In the genomic region with DNA sequence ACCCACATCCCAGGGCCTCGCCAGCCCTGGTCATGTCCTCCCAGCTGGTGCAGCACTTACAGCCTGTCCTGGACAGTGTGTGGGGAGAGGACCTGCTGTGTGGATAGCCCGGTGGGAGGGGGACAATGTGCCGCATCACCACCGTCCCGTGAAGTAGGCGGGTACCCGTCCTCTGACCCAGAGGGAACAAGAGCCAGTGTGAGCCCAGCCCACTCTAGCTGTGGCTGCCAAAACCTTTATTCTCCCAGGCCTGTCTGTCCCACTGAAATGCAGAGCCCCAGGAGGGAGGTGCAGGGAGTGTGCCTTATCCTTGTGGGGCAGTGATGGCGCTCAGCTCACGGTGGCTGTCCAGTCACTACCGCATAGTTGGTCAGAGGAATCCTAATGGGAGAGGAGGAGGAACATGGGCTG, we compare ENCODE assay signal across 13 cellular contexts. TPM values are rescaled to one million over a fixed set of nuclear protein-coding genes. Genes with fewer than 3 reads are reported as not detected.
DNase-seq lines count a peak whose midpoint lies in the region; ATAC-seq, FAIRE-seq and TF ChIP-seq lines count a peak whose summit lies in the region.
"Had no signal": no experiment of that assay in that cellular context is flagged by ENCODE, and none has a peak within 500 bp of the region (broad histone marks: within the 10 kb centered on the region; RNA-seq: fewer than 3 reads in every experiment).

No MANE protein-coding gene starts in this region.

- peaks cover 24% of the 10 kb centered on the region for H3K36me3 Mint-ChIP-seq in nephron (ENCODE audit: low read depth)

- peaks cover 14% of the 10 kb centered on the region for H3K4me1 Mint-ChIP-seq in nephron

- peaks cover 3% of the 10 kb centered on the region for H3K9me3 Mint-ChIP-seq in nephron

- H3K4me1 ChIP-seq in BLaER1 (peaks cover 16% of the 10 kb centered on the region), HEK293 (ENCODE audit: control insufficient read depth, insufficient read depth, low read length) (0 out of 2 replicates have a peak, but pooled peaks cover 2% of the 10 kb centered on the region), GM12878 (ENCODE audit: control insufficient read depth, insufficient read depth, low read length) (peaks cover 7% of the 10 kb centered on the region), uterus (no peaks in the 10 kb centered on the region)

- H3K4me2 ChIP-seq in BLaER1 (peak overlapping the region; percentile 93), GM12878 (ENCODE audit: control insufficient read depth, insufficient read depth) (peak overlapping the region; percentile 96; the same call in 1 of the 2 replicates)

- no peak overlapping the region for H3K27ac Mint-ChIP-seq in nephron

- H3K4me3 ChIP-seq in BLaER1 (no peak overlapping the region), HEK293 (ENCODE audit: low read depth, low read length) (no peak overlapping the region), GM12878 (no peak overlapping the region), uterus (no peak overlapping the region)

- intact Hi-C loops in GM12878 (cut with micrococcal nuclease; ENCODE audit: unreplicated experiment) (no loop called here), uterus (cut with DNase I; ENCODE audit: low total_unique reads) (no loop called here)

- RAD21 ChIA-PET in GM12878 (lab: Charles Lee; ENCODE audit: unreplicated experiment), result interaction anchor here (0.6 kb wide), 1 partner anchor 619 kb away, joined by 3 read pairs; no protein-coding TSS in a partner anchor

- TF ChIP-seq RAD21 in GM12878 (IDR thresholded peaks at IDR 0.05; ENCODE audit: insufficient read depth, low read depth, low read length), result no peak

- peak overlapping the region; percentile 81; the same call in 1 of the 2 replicates for H3K9ac ChIP-seq in BLaER1
- no peak overlapping the region for H3K9ac ChIP-seq in GM12878 (ENCODE audit: control insufficient read depth, insufficient read depth, low read length)

- H2AFZ ChIP-seq in GM12878 (ENCODE audit: control insufficient read depth, low read depth, low read length), result no peak overlapping the region

- SMC1A ChIA-PET in GM12878 (lab: Charles Lee; ENCODE audit: uncharacterized antibody, unreplicated experiment), result interaction anchor here (1.0 kb wide), 1 partner anchor 172 kb away, joined by 3 read pairs; no protein-coding TSS in a partner anchor

- ATAC-seq in GM12878, result no peak
- ATAC-seq in GM19324 (IDR thresholded peaks at IDR 0.05; ENCODE audit: low FRiP score, unreplicated experiment), result no peak
- ATAC-seq in GM18519 (IDR thresholded peaks at IDR 0.05; ENCODE audit: low FRiP score, unreplicated experiment), result no peak
- no peak for ATAC-seq in HG02970 (IDR thresholded peaks at IDR 0.05; ENCODE audit: low FRiP score, unreplicated experiment)
- ATAC-seq: left cardiac atrium had no signal

- H3K27ac ChIP-seq in BLaER1 (no peak overlapping the region), HEK293 (ENCODE audit: extremely low read depth, low read depth, low read length) (no peak overlapping the region), GM12878 (ENCODE audit: control insufficient read depth, insufficient read depth) (no peak overlapping the region), uterus (no peak overlapping the region)
- H3K27ac ChIP-seq: thyroid gland had no signal

- H3K27me3 Mint-ChIP-seq in nephron (ENCODE audit: low read depth), result no peaks in the 10 kb centered on the region

- H3K27me3 ChIP-seq in BLaER1 (no peaks in the 10 kb centered on the region), GM12878 (replicated peaks in 1 of 2; ENCODE audit: control insufficient read depth in 2 of 2, insufficient read depth in 2 of 2, low read length in 1 of 2) (no peaks in the 10 kb centered on the region), uterus (no peaks in the 10 kb centered on the region)
- H3K27me3 ChIP-seq: thyroid gland had no signal

- no peak for TF ChIP-seq EP300 in GM12878 (IDR thresholded peaks at IDR 0.05; ENCODE audit: borderline replicate concordance in 1 of 2, control insufficient read depth in 1 of 2, low read depth in 2 of 2, low read length in 2 of 2)

- no TSS peak for BruUV-seq in GM12878 (replicated peaks; lab: Mats Ljungman, UMichigan)

- in situ Hi-C loops in GM12878 (cut with MboI), result no loop called here

- H3K4me3 Mint-ChIP-seq in nephron, result peak overlapping the region; percentile 86 to 94 (median 90)

- H4K20me1 ChIP-seq in BLaER1, result peaks cover 24% of the 10 kb centered on the region; the same call in 1 of the 2 replicates
- no peaks in the 10 kb centered on the region for H4K20me1 ChIP-seq in GM12878 (ENCODE audit: control insufficient read depth, insufficient read depth)

- no peak for TF ChIP-seq POLR2A in GM12878 (IDR thresholded peaks at IDR 0.05; ENCODE audit: low read depth, low read length)
- no peak for TF ChIP-seq POLR2A in uterus (IDR thresholded peaks at IDR 0.05)

- no peak for TF ChIP-seq CTCF in HEK293 (tag by site-specific recombination; IDR thresholded peaks at IDR 0.05)
- TF ChIP-seq CTCF in GM12878 (IDR thresholded peaks at IDR 0.05 in 2 of 3, conservative IDR thresholded peaks at IDR 0.05 in 1 of 3; ENCODE audit: control insufficient read depth in 2 of 3, extremely low read depth in 1 of 3, insufficient read depth in 1 of 3, low read depth in 3 of 3, low read length in 3 of 3), result no peak
- no peak for TF ChIP-seq CTCF in nephron (IDR thresholded peaks at IDR 0.05; ENCODE audit: unreplicated experiment in 3 of 3)
- TF ChIP-seq CTCF in uterus (IDR thresholded peaks at IDR 0.05), result no peak

- POLR2A ChIA-PET in HEK293 (lab: Yijun Ruan, JAX) (no interaction called here), GM12878 (lab: Charles Lee) (interaction anchor here (0.6 to 1.4 kb wide), 3 partner anchors 9 to 33 kb away, joined by 3 to 8 read pairs (median 4); no protein-coding TSS in a partner anchor)

- DNase-seq in GM12878 (ENCODE audit: low read depth, low spot score) (no peak), uterus (no peak)
- DNase-seq: central memory CD4-positive, alpha-beta T cell; DMS79 treated with DMSO at 0.1 percent for 48 hours; left cardiac atrium; NCI-H1436 treated with DMSO at 0.1 percent for 48 hours; thyroid gland had no signal

- no peak for FAIRE-seq in GM12878 (lab: Jason Lieb, UNC)

- CTCF ChIA-PET in HEK293 (lab: Yijun Ruan, JAX) (interaction anchor here (0.9 kb wide), 1 partner anchor 16 kb away, joined by 4 read pairs; no protein-coding TSS in a partner anchor), GM12878 (lab: Yijun Ruan, JAX) (interaction anchor here (0.7 to 1.6 kb wide), 2 partner anchors 11 to 49 kb away, joined by 3 to 5 read pairs; no protein-coding TSS in a partner anchor)

- H3K36me3 ChIP-seq in BLaER1 (peaks cover 27% of the 10 kb centered on the region), HEK293 (ENCODE audit: control insufficient read depth in 2 of 2, insufficient read depth in 1 of 2, low read length in 2 of 2) (peaks cover 5 to 39% of the 10 kb centered on the region in 2 experiments; a peak in 2 of 3 replicates), GM12878 (ENCODE audit: control insufficient read depth in 2 of 2, insufficient read depth in 2 of 2, low read length in 1 of 2) (no peaks in the 10 kb centered on the region; a peak in 1 of 4 replicates), uterus (no peaks in the 10 kb centered on the region)

- 92% methylated on average over 10 of the region's 10 CpGs for WGBS in GM12878 (ENCODE audit: insufficient coverage, insufficient replicate concordance, low lambda C conversion rate, missing lambda C conversion rate)

- peaks cover under 1% of the 10 kb centered on the region; the same call in 1 of the 2 replicates for H3K9me3 ChIP-seq in BLaER1
- H3K9me3 ChIP-seq in HEK293 (ENCODE audit: control insufficient read depth, insufficient read depth, low read depth, low read length), result no peaks in the 10 kb centered on the region
- no peaks in the 10 kb centered on the region for H3K9me3 ChIP-seq in GM12878 (replicated peaks; ENCODE audit: control insufficient read depth, insufficient read depth, low read length)
- H3K9me3 ChIP-seq in uterus, result no peaks in the 10 kb centered on the region
- H3K9me3 ChIP-seq: thyroid gland had no signal

- H3K79me2 ChIP-seq in GM12878 (ENCODE audit: control insufficient read depth, insufficient read depth, low read length), result no peaks in the 10 kb centered on the region; the same call in 1 of the 2 replicates

RNA-seq across cellular contexts. Expression of a gene that starts 1.7 kb away (rescaled TPM):
- 5.9 and 7.2 TPM in 2 replicates for total RNA-seq in GM12878 (2013; cell fraction: nucleolus; rRNA removed)
- total RNA-seq in GM12878 (2014; rRNA removed), result 3.3 and 3.7 TPM in 2 replicates
- total RNA-seq in GM12878 (2014; rRNA removed; fragmentation: Illumina TruSeq; extraction: Trizol), result 3.8 and 4.5 TPM in 2 replicates
- 7.5 and 10.9 TPM in 2 replicates for total RNA-seq in GM12878 (2021)
- polyA plus RNA-seq in GM12878 (2011; ENCODE audit: low read depth), result 1.2 TPM
- polyA plus RNA-seq in GM12878 (2011; rRNA removed), result 2.3 and 3.2 TPM in 2 replicates
- polyA plus RNA-seq in GM12878 (2011; cell fraction: cytosol; rRNA removed), result 1.6 and 2.6 TPM in 2 replicates
- 1.6 and 3.7 TPM in 2 replicates for polyA plus RNA-seq in GM12878 (2011; cell fraction: nucleus; rRNA removed)
- 2.7 TPM in 2 replicates for polyA plus RNA-seq in GM12878 (2012)
- 6.8 and 12.5 TPM in 2 replicates for polyA plus RNA-seq in GM12878 (2014; fragmentation: Illumina TruSeq; extraction: Trizol)
- polyA plus RNA-seq in GM12878 (2014; fragmentation: Nextera tagmentation; extraction: Ambion mirVana), result 1 to 10 TPM; 1.6 to 2.1 TPM
- 3.8 and 4.2 TPM in 2 replicates for polyA plus RNA-seq in GM12878 (2014; rRNA removed)
- polyA plus RNA-seq in GM12878 (2016; fragmentation: Nextera tagmentation; extraction: Ambion mirVana), result 1 to 10 TPM; 2.0 to 7.4 TPM
- polyA minus RNA-seq in GM12878 (2011; rRNA and poly(A)+ RNA removed), result 2.2 and 3.9 TPM in 2 replicates
- polyA minus RNA-seq in GM12878 (2011; cell fraction: cytosol; rRNA and poly(A)+ RNA removed), result 0.67 and 1.5 TPM in 2 replicates
- 1.9 and 2.1 TPM in 2 replicates for polyA minus RNA-seq in GM12878 (2011; cell fraction: nucleus; rRNA and poly(A)+ RNA removed)
- 10 to 100 TPM; 12.6 to 41.8 (median 27.6) TPM for total RNA-seq in uterus

RNA-seq across cellular contexts. Expression of a gene that starts 33.6 kb away (rescaled TPM):
- 42.5 and 46.3 TPM in 2 replicates for total RNA-seq in GM12878 (2013; cell fraction: nucleolus; rRNA removed)
- total RNA-seq in GM12878 (2014; rRNA removed), result 6.4 and 8.7 TPM in 2 replicates
- total RNA-seq in GM12878 (2014; rRNA removed; fragmentation: Illumina TruSeq; extraction: Trizol), result 4.1 and 4.5 TPM in 2 replicates
- total RNA-seq in GM12878 (2021), result 11.1 and 15.1 TPM in 2 replicates
- 2.2 TPM for polyA plus RNA-seq in GM12878 (2011; ENCODE audit: low read depth)
- polyA plus RNA-seq in GM12878 (2011; rRNA removed), result 2.9 and 4.7 TPM in 2 replicates
- polyA plus RNA-seq in GM12878 (2011; cell fraction: cytosol; rRNA removed), result 3.8 and 5.4 TPM in 2 replicates
- 10.0 and 15.3 TPM in 2 replicates for polyA plus RNA-seq in GM12878 (2011; cell fraction: nucleus; rRNA removed)
- polyA plus RNA-seq in GM12878 (2012), result 3.7 and 4.1 TPM in 2 replicates
- polyA plus RNA-seq in GM12878 (2014; fragmentation: Illumina TruSeq; extraction: Trizol), result 3.8 and 4.9 TPM in 2 replicates
- polyA plus RNA-seq in GM12878 (2014; fragmentation: Nextera tagmentation; extraction: Ambion mirVana), result 1 to 10 TPM; 1.5 to 2.6 TPM
- 4.2 and 5.7 TPM in 2 replicates for polyA plus RNA-seq in GM12878 (2014; rRNA removed)
- polyA plus RNA-seq in GM12878 (2016; fragmentation: Nextera tagmentation; extraction: Ambion mirVana), result 1 to 10 TPM; 4.4 to 5.5 TPM
- 15.0 and 20.9 TPM in 2 replicates for polyA minus RNA-seq in GM12878 (2011; rRNA and poly(A)+ RNA removed)
- polyA minus RNA-seq in GM12878 (2011; cell fraction: cytosol; rRNA and poly(A)+ RNA removed), result 6.5 and 8.2 TPM in 2 replicates
- polyA minus RNA-seq in GM12878 (2011; cell fraction: nucleus; rRNA and poly(A)+ RNA removed), result 15.1 and 29.6 TPM in 2 replicates
- 10 to 100 TPM in 3 of 4 donors, 1 to 10 TPM in 1; 2.9 to 40.9 (median 19.9) TPM for total RNA-seq in uterus
